10 cellular contexts compared by ENCODE assay signal in genomic region chr1:168545678-168546552, GRCh38. TPM values are rescaled to one million over a fixed set of nuclear protein-coding genes. Genes with fewer than 3 reads are reported as not detected.
A peak's percentile ranks its signal among the peaks of the same experiment; 100 is the strongest.
DNase-seq lines count a peak whose midpoint lies in the region; ATAC-seq, FAIRE-seq and TF ChIP-seq lines count a peak whose summit lies in the region.
"Not testable (repeated sequence)": the region's sequence is repeated elsewhere in the genome, so short reads cannot be mapped to it uniquely, and the experiment has no call there.
"Had no signal": no experiment of that assay in that cellular context is flagged by ENCODE, and none has a peak within 500 bp of the region (broad histone marks: within the 10 kb centered on the region; RNA-seq: fewer than 3 reads in every experiment).

No MANE protein-coding gene starts in this region.

- not testable (repeated sequence) for H3K4me1 ChIP-seq in CD8-positive, alpha-beta T cell (ENCODE audit: insufficient read depth, low read length); fibroblast of lung (ENCODE audit: control insufficient read depth, extremely low read depth, insufficient read depth, low read length); liver (ENCODE audit: control insufficient read depth in 4 of 4, insufficient read depth in 4 of 4, low read length in 3 of 4)

- 26% methylated on average over 7 of the region's 7 CpGs for whole genome bisulfite sequencing in liver

- peak; percentile 74 for FAIRE-seq in GM19239 (lab: Jason Lieb, UNC)

- H3K4me3 Mint-ChIP-seq in CD8-positive, alpha-beta T cell, result not testable (repeated sequence)

- not testable (repeated sequence) for H4K20me1 ChIP-seq in fibroblast of lung (ENCODE audit: control insufficient read depth, extremely low read depth, insufficient read depth, low read length)

- POLR2A ChIA-PET in CD8-positive, alpha-beta T cell (lab: Charles Lee), result not testable (repeated sequence)

- peak; percentile 77 to 78 for TF ChIP-seq RAD21 in liver (IDR thresholded peaks at IDR 0.05)

- intact Hi-C loops in CD8-positive, alpha-beta T cell (cut with DNase I, micrococcal nuclease), result loop anchor here in 1 of 2 experiments (5.0 kb wide), 1 partner anchor 34 kb away; no protein-coding TSS in a partner anchor

- peak; percentile 34 for ATAC-seq in CD8-positive, alpha-beta T cell

- H3K4me1 Mint-ChIP-seq in CD8-positive, alpha-beta T cell (ENCODE audit: low read depth), result peaks cover 29% of the 10 kb centered on the region

- H3K4me3 ChIP-seq in CD8-positive, alpha-beta T cell (ENCODE audit: low read depth, low read length); fibroblast of lung (replicated peaks in 1 of 4; ENCODE audit: control extremely low read depth in 1 of 4, insufficient read depth in 1 of 4, low read depth in 3 of 4, low read length in 4 of 4); liver (ENCODE audit: low read depth in 1 of 3, low read length in 3 of 3): not testable (repeated sequence)

- not testable (repeated sequence) for H3K79me2 ChIP-seq in fibroblast of lung (ENCODE audit: control insufficient read depth, insufficient read depth, low read length)

- not testable (repeated sequence) for TF ChIP-seq CTCF in CD8-positive, alpha-beta T cell (IDR thresholded peaks at IDR 0.05)
- peak; percentile 35 to 49 for TF ChIP-seq CTCF in fibroblast of lung (conservative IDR thresholded peaks at IDR 0.05 in 1 of 2, IDR thresholded peaks at IDR 0.05 in 1 of 2; ENCODE audit: low read depth in 1 of 2, low read length in 2 of 2)
- TF ChIP-seq CTCF in liver (IDR thresholded peaks at IDR 0.05; ENCODE audit: low read depth, low read length, missing input control), result peak; percentile 62

- not testable (repeated sequence) for H3K27me3 ChIP-seq in CD8-positive, alpha-beta T cell (ENCODE audit: insufficient read depth, low read length); fibroblast of lung (ENCODE audit: control insufficient read depth, insufficient read depth, low read length); liver (ENCODE audit: control insufficient read depth in 4 of 4, insufficient read depth in 4 of 4, low read length in 3 of 4)

- not testable (repeated sequence) for H3K27ac Mint-ChIP-seq in CD8-positive, alpha-beta T cell

- not testable (repeated sequence) for H3K4me2 ChIP-seq in fibroblast of lung (ENCODE audit: extremely low read depth, insufficient read depth, low read length)

- H3K27me3 Mint-ChIP-seq in CD8-positive, alpha-beta T cell (ENCODE audit: low read depth), result not testable (repeated sequence)

- H3K9me3 Mint-ChIP-seq in CD8-positive, alpha-beta T cell, result not testable (repeated sequence)

- H3K9me3 ChIP-seq in CD8-positive, alpha-beta T cell (ENCODE audit: low read length); fibroblast of lung (ENCODE audit: control insufficient read depth, insufficient read depth, low read depth, low read length); liver (ENCODE audit: control insufficient read depth in 4 of 4, low read length in 3 of 4): not testable (repeated sequence)

- H3K36me3 Mint-ChIP-seq in CD8-positive, alpha-beta T cell, result not testable (repeated sequence)

- H2AFZ ChIP-seq in fibroblast of lung (ENCODE audit: low read length), result not testable (repeated sequence)

- CTCF ChIA-PET in CD8-positive, alpha-beta T cell (lab: Charles Lee), result interaction anchor here (1.1 kb wide), 1 partner anchor 102 kb away, joined by 3 read pairs; no protein-coding TSS in a partner anchor

- not testable (repeated sequence) for H3K27ac ChIP-seq in CD8-positive, alpha-beta T cell (ENCODE audit: low read depth, low read length); fibroblast of lung (ENCODE audit: insufficient read depth, low read length); liver (ENCODE audit: low read depth in 1 of 2, low read length in 2 of 2)

- DNase-seq in CD8-positive, alpha-beta T cell; GM19239 (ENCODE audit: insufficient read length, low spot score): not testable (repeated sequence)
- DNase-seq in NCI-H1092 treated with DMSO at 0.1 percent for 48 hours (lab: John Stamatoyannopoulos, UW), result peak; percentile 6
- peak; percentile 44 for DNase-seq in RKO (ENCODE audit: low spot score)
- peak; percentile 74 for DNase-seq in amniotic epithelial cell (ENCODE audit: low read depth)
- peak; percentile 31 to 48 for DNase-seq in fibroblast of lung (ENCODE audit: low read depth in 2 of 2)
- DNase-seq in stimulated activated CD4-positive, alpha-beta T cell treated with anti-CD3 and anti-CD28 coated beads, Interleukin-4, amount 100 ng/mL, for 24 hours, result peak; percentile 14

- H3K9ac ChIP-seq in fibroblast of lung (ENCODE audit: insufficient read depth, low read length); liver (ENCODE audit: low read depth in 1 of 2, low read length in 2 of 2): not testable (repeated sequence)

- H3K36me3 ChIP-seq in CD8-positive, alpha-beta T cell (ENCODE audit: insufficient read depth, low read length); fibroblast of lung (ENCODE audit: control insufficient read depth, insufficient read depth, low read length); liver (ENCODE audit: control insufficient read depth in 4 of 4, insufficient read depth in 3 of 4, low read depth in 1 of 4, low read length in 3 of 4): not testable (repeated sequence)

TF ChIP-seq in liver, 16 proteins besides CTCF, POLR2A, EP300 and RAD21:
- TF ChIP-seq RXRA (IDR thresholded peaks at IDR 0.05), result peak; percentile 15 to 26
- peak; percentile 31 for TF ChIP-seq ATF3 (IDR thresholded peaks at IDR 0.05)
- peak; percentile 34 to 38 for TF ChIP-seq HNF4A (conservative IDR thresholded peaks at IDR 0.05)
- TF ChIP-seq YY1 (IDR thresholded peaks at IDR 0.05), result peak; percentile 29
- peak in 1 of 2 donors; percentile 9 for TF ChIP-seq JUND (IDR thresholded peaks at IDR 0.05)

RNA-seq across cellular contexts. Expression of gene XCL2, which starts 2.1 kb away (rescaled TPM):
- total RNA-seq in CD8-positive, alpha-beta T cell, result 10 to 100 TPM; 18.9 to 19.5 TPM
- total RNA-seq in fibroblast of lung (not detected in 2 replicates), liver (under 1 TPM; 0.23 to 0.92 TPM)
- polyA plus RNA-seq in fibroblast of lung (not detected in 2 replicates), liver (under 1 TPM; 0.48 to 0.61 TPM)
- not detected in 2 replicates for polyA plus RNA-seq in fibroblast of lung (2012)
- polyA minus RNA-seq in fibroblast of lung (ENCODE audit: low replicate concordance), result not detected in 2 replicates
- total RNA-seq: prostate gland, suprapubic skin had no signal

RNA-seq across cellular contexts. Expression of gene XCL1, which starts 30.5 kb away (rescaled TPM):
- total RNA-seq in CD8-positive, alpha-beta T cell, result 1 to 10 TPM; 5.3 to 6.2 TPM
- total RNA-seq in fibroblast of lung (not detected in 2 replicates), liver (under 1 TPM; 0.17 to 0.33 TPM)
- polyA plus RNA-seq in fibroblast of lung (not detected in 2 replicates), liver (under 1 TPM; 0.18 to 0.26 TPM)
- not detected in 2 replicates for polyA plus RNA-seq in fibroblast of lung (2012)
- polyA minus RNA-seq in fibroblast of lung (ENCODE audit: low replicate concordance), result 0.90 TPM in 1 of 2 replicates, not detected in the other
- total RNA-seq: prostate gland, suprapubic skin had no signal

Comparison
In these comparisons a context has a peak if more than half of its experiments do, and no peak if none do; other contexts are left out.
1. RNA of gene XCL2, which starts 2.1 kb away (total RNA-seq): 18.9 to 19.5 TPM in CD8-positive, alpha-beta T cell; 0.23 to 0.92 TPM in liver and not detected in fibroblast of lung; every median in the first group is over 10 times any median in the second.